9 cellular contexts compared by ENCODE assay signal in the genomic region with DNA sequence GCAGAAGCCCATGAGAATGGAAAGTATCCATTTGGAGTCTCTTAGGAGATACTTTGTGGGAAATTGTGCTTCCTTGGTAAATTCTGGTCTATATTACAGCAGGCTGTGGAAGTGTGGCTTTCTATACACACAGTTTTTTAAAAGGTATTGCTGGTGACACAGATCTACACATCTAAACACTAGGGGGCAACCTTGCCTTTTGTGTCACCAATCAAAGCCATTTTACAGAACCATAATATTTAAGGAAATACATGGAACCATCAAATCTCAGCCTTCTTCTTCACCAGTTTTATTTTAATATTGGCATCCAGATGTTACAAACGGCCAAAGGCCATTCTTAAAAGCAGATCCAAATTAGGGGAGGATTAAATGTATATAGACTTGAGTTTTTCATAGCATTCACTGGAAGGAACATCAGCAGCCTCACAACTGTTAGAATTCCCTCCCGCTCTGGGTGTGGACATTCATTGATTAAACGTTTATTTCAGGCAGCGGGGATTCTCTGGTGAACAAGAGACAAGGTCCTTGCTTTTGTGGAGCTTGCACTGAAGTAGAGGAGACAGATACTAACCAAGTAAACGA.
DNase-seq lines count a peak whose midpoint lies in the region; ATAC-seq, FAIRE-seq and TF ChIP-seq lines count a peak whose summit lies in the region.
"Had no signal": no experiment of that assay in that cellular context is flagged by ENCODE, and none has a peak within 500 bp of the region (broad histone marks: within the 10 kb centered on the region; RNA-seq: fewer than 3 reads in every experiment).

No MANE protein-coding gene starts in this region.

- H3K4me3 ChIP-seq in A549 (no peak overlapping the region), body of pancreas (no peak overlapping the region)

- DNase-seq in A549 (ENCODE audit: low read depth in 1 of 2, low spot score in 1 of 2) (peak; percentile 56 to 66), ELR (ENCODE audit: low read depth) (peak; percentile 68), HTR-8/SVneo (ENCODE audit: insufficient read length, low spot score) (peak; percentile 49), OCI-M1 (lab: John Stamatoyannopoulos, UW) (peak; percentile 87), body of pancreas (peak; percentile 43 to 71 (median 52)), iPS-NIHi7 (ENCODE audit: extremely low spot score) (peak; percentile 62), GOT3 (lab: John Stamatoyannopoulos, UW) (no peak)

- no peaks in the 10 kb centered on the region for H3K36me3 ChIP-seq in body of pancreas (replicated peaks in 1 of 2; ENCODE audit: insufficient read depth in 1 of 2, low read depth in 2 of 2)

- TF ChIP-seq EP300 in A549 (IDR thresholded peaks at IDR 0.05), result no peak

- peak overlapping the region; percentile 61 for H3K27ac Mint-ChIP-seq in stimulated activated memory B cell treated with anti-CD40 and anti-IgM and Interleukin-4, amounts not matched to agents 10 μg/mL and 1 μg/mL and 100 μg/mL, for 72 hours

- TF ChIP-seq CTCF in A549 (IDR thresholded peaks at IDR 0.05), result peak; percentile 89
- peak; percentile 56 to 92 (median 80) for TF ChIP-seq CTCF in body of pancreas (IDR thresholded peaks at IDR 0.05)

- CTCF ChIA-PET in A549 (lab: Yijun Ruan, JAX), result interaction anchor here (0.6 to 8.3 kb wide), 49 partner anchors 9 to 1052 kb away, joined by 3 to 125 read pairs (median 4); a partner anchor contains a TSS

- H3K4me3 Mint-ChIP-seq in stimulated activated memory B cell treated with anti-CD40 and anti-IgM and Interleukin-4, amounts not matched to agents 10 μg/mL and 1 μg/mL and 100 μg/mL, for 72 hours, result no peak overlapping the region

- no peak for TF ChIP-seq POLR2A in A549 (IDR thresholded peaks at IDR 0.05; ENCODE audit: low read length)
- no peak for TF ChIP-seq POLR2A in body of pancreas (IDR thresholded peaks at IDR 0.05)

- peaks cover 7% of the 10 kb centered on the region; the same call in 1 of the 3 replicates for H3K4me1 ChIP-seq in A549
- H3K4me1 ChIP-seq in body of pancreas, result no peaks in the 10 kb centered on the region

- H3K36me3 Mint-ChIP-seq in stimulated activated memory B cell treated with anti-CD40 and anti-IgM and Interleukin-4, amounts not matched to agents 10 μg/mL and 1 μg/mL and 100 μg/mL, for 72 hours, result no peaks in the 10 kb centered on the region

- no peak overlapping the region for H3K27ac ChIP-seq in A549
- H3K27ac ChIP-seq in body of pancreas, result no peak overlapping the region
- H3K27ac ChIP-seq: HL-60 had no signal

- no peaks in the 10 kb centered on the region for H3K9me3 ChIP-seq in A549
- H3K9me3 ChIP-seq in body of pancreas, result no peaks in the 10 kb centered on the region

- no peaks in the 10 kb centered on the region for H3K9me3 Mint-ChIP-seq in stimulated activated memory B cell treated with anti-CD40 and anti-IgM and Interleukin-4, amounts not matched to agents 10 μg/mL and 1 μg/mL and 100 μg/mL, for 72 hours

- H3K27me3 ChIP-seq in body of pancreas, result no peaks in the 10 kb centered on the region

- TF ChIP-seq RAD21 in A549 (conservative IDR thresholded peaks at IDR 0.05 in 1 of 2, IDR thresholded peaks at IDR 0.05 in 1 of 2), result peak; percentile 87 to 89

- H3K27me3 Mint-ChIP-seq in stimulated activated memory B cell treated with anti-CD40 and anti-IgM and Interleukin-4, amounts not matched to agents 10 μg/mL and 1 μg/mL and 100 μg/mL, for 72 hours, result no peaks in the 10 kb centered on the region

- peaks cover 18% of the 10 kb centered on the region for H3K4me1 Mint-ChIP-seq in stimulated activated memory B cell treated with anti-CD40 and anti-IgM and Interleukin-4, amounts not matched to agents 10 μg/mL and 1 μg/mL and 100 μg/mL, for 72 hours

- WGBS in A549 (ENCODE audit: missing lambda C conversion rate), result 24% methylated on average over 5 of the region's 5 CpGs
- WGBS in body of pancreas, 2 donors, result 21 to 22% methylated on average over 5 of the region's 5 CpGs

- intact Hi-C loops in body of pancreas (cut with DNase I), result loop anchor here (5.0 kb wide), 1 partner anchor 206 kb away; no protein-coding TSS in a partner anchor

- no peak overlapping the region for H3K4me2 ChIP-seq in A549

- FAIRE-seq in A549 (lab: Jason Lieb, UNC), result peak; percentile 93
- no peak for FAIRE-seq in HTR-8/SVneo (lab: Jason Lieb, UNC)

- POLR2A ChIA-PET in A549 (lab: Yijun Ruan, JAX), result no interaction called here

- ATAC-seq in A549 (peak; percentile 78 to 88), body of pancreas (peak; percentile 78)
- ATAC-seq in stimulated activated memory B cell treated with anti-CD40 and anti-IgM and Interleukin-4, amounts not matched to agents 10 μg/mL and 1 μg/mL and 100 μg/mL, for 72 hours, result no peak

TF ChIP-seq in A549, 52 proteins besides CTCF, POLR2A, EP300 and RAD21:
- TF ChIP-seq CEBPB (IDR thresholded peaks at IDR 0.05) (no peak), SMC3 (IDR thresholded peaks at IDR 0.05) (peak; percentile 85)
